In the genomic region with DNA sequence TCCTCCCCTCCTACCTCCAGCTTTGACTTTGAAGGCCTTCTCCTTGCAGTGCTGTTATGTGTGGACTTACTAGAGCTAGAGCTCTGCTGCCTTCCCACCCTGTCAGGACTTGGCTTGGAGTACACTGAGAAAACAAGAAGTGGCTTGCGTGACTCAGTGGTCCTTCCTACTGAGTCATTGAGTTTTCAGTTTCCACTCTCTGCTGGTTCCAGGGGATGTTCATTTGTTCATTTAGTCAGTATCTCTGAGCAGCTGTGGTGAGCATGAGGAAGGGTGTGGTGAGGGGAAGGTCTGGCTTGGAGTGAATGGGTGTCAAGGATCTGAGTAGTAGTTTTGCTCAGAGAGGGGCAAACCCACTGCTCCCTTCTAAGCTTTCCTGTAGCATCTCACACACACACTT, we compare ENCODE assay signal across 8 cellular contexts. TPM values are rescaled to one million over a fixed set of nuclear protein-coding genes. Genes with fewer than 3 reads are reported as not detected.
DNase-seq lines count a peak whose midpoint lies in the region; ATAC-seq and TF ChIP-seq lines count a peak whose summit lies in the region.

No MANE protein-coding gene starts in this region.

- H3K4me3 Mint-ChIP-seq in stimulated activated naive CD8-positive, alpha-beta T cell treated with anti-CD3 and anti-CD28 coated beads, Interleukin-15, amount 100 ng/mL, for 72 hours, result peak overlapping the region in 1 of 2 donors; percentile 21
- H3K4me3 Mint-ChIP-seq in Caco-2 (ENCODE audit: unreplicated experiment), result no peak overlapping the region

- CTCF ChIA-PET in Caco-2 (lab: Charles Lee), result no interaction called here

- H3K27me3 ChIP-seq in heart left ventricle (no peaks in the 10 kb centered on the region), right atrium auricular region (no peaks in the 10 kb centered on the region), Caco-2 (replicated peaks; ENCODE audit: control insufficient read depth, insufficient read depth, low read length) (no peaks in the 10 kb centered on the region), tibial nerve (no peaks in the 10 kb centered on the region)

- 78 to 90% (median 86%) methylated on average over 1 of the region's 1 CpG for WGBS in heart left ventricle, 4 donors
- 82 to 100% methylated on average over 1 of the region's 1 CpG for WGBS in tibial nerve, 2 donors

- H3K4me3 ChIP-seq in heart left ventricle (no peak overlapping the region), right atrium auricular region (no peak overlapping the region), Caco-2 (ENCODE audit: low read depth, low read length) (no peak overlapping the region), tibial nerve (no peak overlapping the region)

- ATAC-seq in heart left ventricle (peak in 3 of 4 donors; percentile 61 to 79 (median 77)), esophagus mucosa (peak; percentile 75), HG02840 (IDR thresholded peaks at IDR 0.05; ENCODE audit: low FRiP score, unreplicated experiment) (no peak)
- peak; percentile 99 for ATAC-seq in stimulated activated naive CD8-positive, alpha-beta T cell treated with anti-CD3 and anti-CD28 coated beads, Interleukin-15, amount 100 ng/mL, for 72 hours

- POLR2A ChIA-PET in Caco-2 (lab: Charles Lee), result interaction anchor here (0.6 kb wide), 1 partner anchor 342 kb away, joined by 3 read pairs; no protein-coding TSS in a partner anchor

- TF ChIP-seq CTCF in heart left ventricle (IDR thresholded peaks at IDR 0.05), result no peak
- TF ChIP-seq CTCF in right atrium auricular region (IDR thresholded peaks at IDR 0.05), result no peak
- TF ChIP-seq CTCF in Caco-2 (IDR thresholded peaks at IDR 0.05; ENCODE audit: insufficient read depth in 1 of 2, low read depth in 1 of 2, low read length in 1 of 2, severe bottlenecking in 1 of 2, unreplicated experiment in 1 of 2), result no peak
- TF ChIP-seq CTCF in tibial nerve (IDR thresholded peaks at IDR 0.05), result no peak

- intact Hi-C loops in heart left ventricle (cut with DNase I) (no loop called here), Caco-2 (cut with micrococcal nuclease; ENCODE audit: unreplicated experiment) (no loop called here)

- H3K9me3 ChIP-seq in heart left ventricle (peaks cover 0 to 17% (median 4%) of the 10 kb centered on the region in 12 donors), right atrium auricular region (peaks cover 0 to 8% of the 10 kb centered on the region in 2 donors), Caco-2 (no peaks in the 10 kb centered on the region), tibial nerve (peaks cover 0 to 18% (median 0%) of the 10 kb centered on the region in 4 donors)

- peaks cover 10% of the 10 kb centered on the region for H3K27me3 Mint-ChIP-seq in stimulated activated naive CD8-positive, alpha-beta T cell treated with anti-CD3 and anti-CD28 coated beads, Interleukin-15, amount 100 ng/mL, for 72 hours
- peaks cover 11% of the 10 kb centered on the region for H3K27me3 Mint-ChIP-seq in Caco-2 (ENCODE audit: insufficient read depth, unreplicated experiment)

- peaks cover 0 to 9% (median 0%) of the 10 kb centered on the region in 12 donors for H3K4me1 ChIP-seq in heart left ventricle
- H3K4me1 ChIP-seq in right atrium auricular region, result no peaks in the 10 kb centered on the region
- H3K4me1 ChIP-seq in Caco-2, result no peaks in the 10 kb centered on the region
- H3K4me1 ChIP-seq in tibial nerve, result no peaks in the 10 kb centered on the region

- no peak for TF ChIP-seq EP300 in tibial nerve (IDR thresholded peaks at IDR 0.05)

- H3K27ac ChIP-seq in heart left ventricle (peak overlapping the region in 1 of 12 donors; percentile 62), right atrium auricular region (no peak overlapping the region), tibial nerve (no peak overlapping the region)

- peaks cover 20 to 39% of the 10 kb centered on the region in 2 donors for H3K9me3 Mint-ChIP-seq in stimulated activated naive CD8-positive, alpha-beta T cell treated with anti-CD3 and anti-CD28 coated beads, Interleukin-15, amount 100 ng/mL, for 72 hours
- H3K9me3 Mint-ChIP-seq in Caco-2 (ENCODE audit: unreplicated experiment), result no peaks in the 10 kb centered on the region

- TF ChIP-seq POLR2A in heart left ventricle (IDR thresholded peaks at IDR 0.05), result no peak
- no peak for TF ChIP-seq POLR2A in tibial nerve (IDR thresholded peaks at IDR 0.05)

- no peaks in the 10 kb centered on the region for H3K36me3 Mint-ChIP-seq in Caco-2 (ENCODE audit: insufficient read depth, unreplicated experiment)

- peaks cover 27% of the 10 kb centered on the region for H3K4me1 Mint-ChIP-seq in stimulated activated naive CD8-positive, alpha-beta T cell treated with anti-CD3 and anti-CD28 coated beads, Interleukin-15, amount 100 ng/mL, for 72 hours
- H3K4me1 Mint-ChIP-seq in Caco-2 (ENCODE audit: low read depth, unreplicated experiment), result no peaks in the 10 kb centered on the region

- BruUV-seq in Caco-2 (replicated peaks; lab: Mats Ljungman, UMichigan), result no TSS peak

- DNase-seq in heart left ventricle, result no peak
- no peak for DNase-seq in right atrium auricular region (ENCODE audit: low spot score)
- peak; percentile 19 for DNase-seq in activated CD4-positive, alpha-beta T cell treated with anti-CD3 and anti-CD28 coated beads for 1 hour
- peak; percentile 68 to 89 for DNase-seq in stimulated activated naive CD8-positive, alpha-beta T cell treated with anti-CD3 and anti-CD28 coated beads, Interleukin-15, amount 100 ng/mL, for 72 hours
- no peak for DNase-seq in Caco-2
- DNase-seq in tibial nerve (ENCODE audit: low spot score in 2 of 2), result no peak

- H3K36me3 ChIP-seq in heart left ventricle (no peaks in the 10 kb centered on the region), right atrium auricular region (no peaks in the 10 kb centered on the region), Caco-2 (ENCODE audit: control insufficient read depth, insufficient read depth, low read length) (no peaks in the 10 kb centered on the region), tibial nerve (no peaks in the 10 kb centered on the region)

- H3K27ac Mint-ChIP-seq in stimulated activated naive CD8-positive, alpha-beta T cell treated with anti-CD3 and anti-CD28 coated beads, Interleukin-15, amount 100 ng/mL, for 72 hours, result peak overlapping the region; percentile 56 to 61
- H3K27ac Mint-ChIP-seq in Caco-2 (ENCODE audit: unreplicated experiment), result no peak overlapping the region

RNA-seq across cellular contexts. Expression of gene ELK3, which starts 17.2 kb away (rescaled TPM):
- 10 to 100 TPM; 14.3 to 42.3 (median 18.6) TPM for total RNA-seq in heart left ventricle
- polyA plus RNA-seq in heart left ventricle, result 10 to 100 TPM in 1 of 2 donors, 1 to 10 TPM in 1; 5.7 to 20.7 TPM
- total RNA-seq in right atrium auricular region, result 10 to 100 TPM; 15.1 to 16.3 TPM
- total RNA-seq in esophagus mucosa, result 45.4 TPM
- 0.45 and 0.77 TPM in 2 replicates for total RNA-seq in Caco-2 (2022)
- total RNA-seq in tibial nerve, result 10 to 100 TPM in 3 of 4 donors, 1 to 10 TPM in 1; 9.4 to 28.6 (median 17.7) TPM

Comparison
In these comparisons a context has a peak if more than half of its experiments do, and no peak if none do; other contexts are left out.
1. DNase-seq: peak in activated CD4-positive, alpha-beta T cell treated with anti-CD3 and anti-CD28 coated beads for 1 hour (single experiment) and stimulated activated naive CD8-positive, alpha-beta T cell treated with anti-CD3 and anti-CD28 coated beads, Interleukin-15, amount 100 ng/mL, for 72 hours (2 of 2); none in heart left ventricle (0 of 5), right atrium auricular region (single experiment), Caco-2 (0 of 2) and tibial nerve (0 of 2).